ENCODE assay signal across 2 cellular contexts in genomic region chr6:56403663-56404200, GRCh38.
TF ChIP-seq lines count a peak whose summit lies in the region.

No MANE protein-coding gene starts in this region.

TF ChIP-seq in liver, 16 proteins besides CTCF, POLR2A, EP300 and RAD21:
- TF ChIP-seq REST (IDR thresholded peaks at IDR 0.05) (peak; percentile 9), YY1 (IDR thresholded peaks at IDR 0.05) (no peak)

TF ChIP-seq in HepG2, 621 proteins besides CTCF, POLR2A, EP300 and RAD21 (continued from another document):
- TF ChIP-seq ZMYM4 (CRISPR knock-in tag; IDR thresholded peaks at IDR 0.05) (no peak), SAFB2 (CRISPR knock-in tag; IDR thresholded peaks at IDR 0.05; ENCODE audit: borderline replicate concordance, low read depth) (no peak), ZNF512B (CRISPR knock-in tag; IDR thresholded peaks at IDR 0.05; ENCODE audit: borderline replicate concordance) (no peak), CSRNP1 (CRISPR knock-in tag; IDR thresholded peaks at IDR 0.05) (no peak), HNRNPLL (IDR thresholded peaks at IDR 0.05; ENCODE audit: low read depth, low read length, poor library complexity, severe bottlenecking) (no peak), ZNF790 (CRISPR knock-in tag; IDR thresholded peaks at IDR 0.05; ENCODE audit: borderline replicate concordance) (no peak), TFE3 (CRISPR knock-in tag; IDR thresholded peaks at IDR 0.05) (no peak), ZNF124 (CRISPR knock-in tag; IDR thresholded peaks at IDR 0.05) (no peak), MIXL1 (CRISPR knock-in tag; IDR thresholded peaks at IDR 0.05) (no peak), PAX8 (CRISPR knock-in tag; IDR thresholded peaks at IDR 0.05; ENCODE audit: borderline replicate concordance) (no peak), SIX1 (CRISPR knock-in tag; IDR thresholded peaks at IDR 0.05; ENCODE audit: borderline replicate concordance) (no peak), ATRX (CRISPR knock-in tag; IDR thresholded peaks at IDR 0.05; ENCODE audit: borderline replicate concordance) (no peak), FOXC1 (CRISPR knock-in tag; IDR thresholded peaks at IDR 0.05; ENCODE audit: borderline replicate concordance) (no peak), ZNF225 (CRISPR knock-in tag; IDR thresholded peaks at IDR 0.05) (no peak), ISX (CRISPR knock-in tag; conservative IDR thresholded peaks at IDR 0.05) (no peak)
TF ChIP-seq in HepG2: peak in this region for 0.
